1 cellular context compared by ENCODE assay signal in the genomic region with DNA sequence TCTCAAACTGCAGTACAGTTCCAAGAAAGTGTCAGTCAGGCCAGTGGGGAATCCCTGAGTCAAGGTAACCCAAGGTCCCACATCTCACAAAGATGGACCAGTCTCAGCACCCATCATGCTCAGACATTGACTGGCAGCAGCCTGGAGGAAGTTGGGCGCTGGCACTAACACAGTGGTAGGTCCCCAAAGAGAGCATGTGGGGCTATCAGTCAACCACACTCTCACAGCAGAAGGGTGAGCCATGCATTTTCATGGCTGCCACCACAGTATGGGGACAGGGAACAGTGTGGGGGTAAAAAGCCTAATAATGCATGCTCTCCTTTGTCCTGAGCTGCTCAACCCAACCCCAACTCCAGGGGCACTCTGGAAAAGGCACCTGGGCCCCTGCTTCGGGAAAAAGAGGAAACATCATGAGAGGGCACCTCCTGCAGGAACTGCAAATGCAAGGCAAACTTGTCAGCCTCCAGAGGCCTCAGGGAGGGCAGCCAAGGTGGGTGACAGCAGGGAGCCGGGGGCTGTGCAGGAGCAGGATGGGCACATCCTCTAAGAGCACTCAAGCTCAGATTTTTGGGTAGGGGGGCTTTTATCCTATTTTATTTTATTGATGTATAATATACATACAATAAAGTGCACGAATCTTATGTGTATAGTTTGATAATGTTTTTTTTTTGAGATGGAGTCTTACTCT.
TF ChIP-seq lines count a peak whose summit lies in the region.

No MANE protein-coding gene starts in this region.

TF ChIP-seq in HEK293, 187 proteins besides CTCF, POLR2A, EP300 and RAD21 (continued from another document):
- no peak for TF ChIP-seq SCRT2 (tag by site-specific recombination; IDR thresholded peaks at IDR 0.05)
- TF ChIP-seq, protein P1, sequence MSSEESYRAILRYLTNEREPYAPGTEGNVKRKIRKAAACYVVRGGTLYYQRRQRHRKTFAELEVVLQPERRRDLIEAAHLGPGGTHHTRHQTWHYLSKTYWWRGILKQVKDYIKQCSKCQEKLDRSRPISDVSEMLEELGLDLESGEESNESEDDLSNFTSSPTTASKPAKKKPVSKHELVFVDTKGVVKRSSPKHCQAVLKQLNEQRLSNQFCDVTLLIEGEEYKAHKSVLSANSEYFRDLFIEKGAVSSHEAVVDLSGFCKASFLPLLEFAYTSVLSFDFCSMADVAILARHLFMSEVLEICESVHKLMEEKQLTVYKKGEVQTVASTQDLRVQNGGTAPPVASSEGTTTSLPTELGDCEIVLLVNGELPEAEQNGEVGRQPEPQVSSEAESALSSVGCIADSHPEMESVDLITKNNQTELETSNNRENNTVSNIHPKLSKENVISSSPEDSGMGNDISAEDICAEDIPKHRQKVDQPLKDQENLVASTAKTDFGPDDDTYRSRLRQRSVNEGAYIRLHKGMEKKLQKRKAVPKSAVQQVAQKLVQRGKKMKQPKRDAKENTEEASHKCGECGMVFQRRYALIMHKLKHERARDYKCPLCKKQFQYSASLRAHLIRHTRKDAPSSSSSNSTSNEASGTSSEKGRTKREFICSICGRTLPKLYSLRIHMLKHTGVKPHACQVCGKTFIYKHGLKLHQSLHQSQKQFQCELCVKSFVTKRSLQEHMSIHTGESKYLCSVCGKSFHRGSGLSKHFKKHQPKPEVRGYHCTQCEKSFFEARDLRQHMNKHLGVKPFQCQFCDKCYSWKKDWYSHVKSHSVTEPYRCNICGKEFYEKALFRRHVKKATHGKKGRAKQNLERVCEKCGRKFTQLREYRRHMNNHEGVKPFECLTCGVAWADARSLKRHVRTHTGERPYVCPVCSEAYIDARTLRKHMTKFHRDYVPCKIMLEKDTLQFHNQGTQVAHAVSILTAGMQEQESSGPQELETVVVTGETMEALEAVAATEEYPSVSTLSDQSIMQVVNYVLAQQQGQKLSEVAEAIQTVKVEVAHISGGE (tag by site-specific recombination; conservative IDR thresholded peaks at IDR 0.05; ENCODE audit: low read depth) = no peak
